Comparison of ENCODE assay signal across 3 cellular contexts in genomic region chr16:4169415-4169814, GRCh38.
TF ChIP-seq lines count a peak whose summit lies in the region.

No MANE protein-coding gene starts in this region.

TF ChIP-seq in GM23338, 12 proteins besides CTCF, POLR2A, EP300 and RAD21 (continues in another document):
- TF ChIP-seq ZNF114 (CRISPR knock-in tag; IDR thresholded peaks at IDR 0.05) = no peak
- no peak for TF ChIP-seq JUNB (IDR thresholded peaks at IDR 0.05; ENCODE audit: unreplicated experiment)
- TF ChIP-seq, protein P1, sequence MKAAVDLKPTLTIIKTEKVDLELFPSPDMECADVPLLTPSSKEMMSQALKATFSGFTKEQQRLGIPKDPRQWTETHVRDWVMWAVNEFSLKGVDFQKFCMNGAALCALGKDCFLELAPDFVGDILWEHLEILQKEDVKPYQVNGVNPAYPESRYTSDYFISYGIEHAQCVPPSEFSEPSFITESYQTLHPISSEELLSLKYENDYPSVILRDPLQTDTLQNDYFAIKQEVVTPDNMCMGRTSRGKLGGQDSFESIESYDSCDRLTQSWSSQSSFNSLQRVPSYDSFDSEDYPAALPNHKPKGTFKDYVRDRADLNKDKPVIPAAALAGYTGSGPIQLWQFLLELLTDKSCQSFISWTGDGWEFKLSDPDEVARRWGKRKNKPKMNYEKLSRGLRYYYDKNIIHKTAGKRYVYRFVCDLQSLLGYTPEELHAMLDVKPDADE (IDR thresholded peaks at IDR 0.05) = no peak
- no peak for TF ChIP-seq NANOG (IDR thresholded peaks at IDR 0.05; ENCODE audit: borderline replicate concordance)
- no peak for TF ChIP-seq STAT1 (IDR thresholded peaks at IDR 0.05; ENCODE audit: unreplicated experiment)
- TF ChIP-seq POLR2AphosphoS5 (IDR thresholded peaks at IDR 0.05; ENCODE audit: low read depth) = no peak
- no peak for TF ChIP-seq CREB1 (CRISPR knock-in tag; IDR thresholded peaks at IDR 0.05; ENCODE audit: low read depth)
- no peak for TF ChIP-seq ZNF331 (CRISPR knock-in tag; IDR thresholded peaks at IDR 0.05; ENCODE audit: low read depth)
- no peak for TF ChIP-seq EZH2 (IDR thresholded peaks at IDR 0.05; ENCODE audit: low read depth, unreplicated experiment)
- TF ChIP-seq, protein P2, sequence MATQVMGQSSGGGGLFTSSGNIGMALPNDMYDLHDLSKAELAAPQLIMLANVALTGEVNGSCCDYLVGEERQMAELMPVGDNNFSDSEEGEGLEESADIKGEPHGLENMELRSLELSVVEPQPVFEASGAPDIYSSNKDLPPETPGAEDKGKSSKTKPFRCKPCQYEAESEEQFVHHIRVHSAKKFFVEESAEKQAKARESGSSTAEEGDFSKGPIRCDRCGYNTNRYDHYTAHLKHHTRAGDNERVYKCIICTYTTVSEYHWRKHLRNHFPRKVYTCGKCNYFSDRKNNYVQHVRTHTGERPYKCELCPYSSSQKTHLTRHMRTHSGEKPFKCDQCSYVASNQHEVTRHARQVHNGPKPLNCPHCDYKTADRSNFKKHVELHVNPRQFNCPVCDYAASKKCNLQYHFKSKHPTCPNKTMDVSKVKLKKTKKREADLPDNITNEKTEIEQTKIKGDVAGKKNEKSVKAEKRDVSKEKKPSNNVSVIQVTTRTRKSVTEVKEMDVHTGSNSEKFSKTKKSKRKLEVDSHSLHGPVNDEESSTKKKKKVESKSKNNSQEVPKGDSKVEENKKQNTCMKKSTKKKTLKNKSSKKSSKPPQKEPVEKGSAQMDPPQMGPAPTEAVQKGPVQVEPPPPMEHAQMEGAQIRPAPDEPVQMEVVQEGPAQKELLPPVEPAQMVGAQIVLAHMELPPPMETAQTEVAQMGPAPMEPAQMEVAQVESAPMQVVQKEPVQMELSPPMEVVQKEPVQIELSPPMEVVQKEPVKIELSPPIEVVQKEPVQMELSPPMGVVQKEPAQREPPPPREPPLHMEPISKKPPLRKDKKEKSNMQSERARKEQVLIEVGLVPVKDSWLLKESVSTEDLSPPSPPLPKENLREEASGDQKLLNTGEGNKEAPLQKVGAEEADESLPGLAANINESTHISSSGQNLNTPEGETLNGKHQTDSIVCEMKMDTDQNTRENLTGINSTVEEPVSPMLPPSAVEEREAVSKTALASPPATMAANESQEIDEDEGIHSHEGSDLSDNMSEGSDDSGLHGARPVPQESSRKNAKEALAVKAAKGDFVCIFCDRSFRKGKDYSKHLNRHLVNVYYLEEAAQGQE (IDR thresholded peaks at IDR 0.05; ENCODE audit: unreplicated experiment) = no peak
- no peak for TF ChIP-seq EZH2phosphoT487 (IDR thresholded peaks at IDR 0.05; ENCODE audit: unreplicated experiment)

TF ChIP-seq in K562, 482 proteins besides CTCF, POLR2A, EP300 and RAD21 (continues in another document):
- TF ChIP-seq ZNF384 (IDR thresholded peaks at IDR 0.05; ENCODE audit: low read depth, low read length) (no peak), SNRNP70 (optimal IDR thresholded peaks at IDR 0.05; ENCODE audit: low read depth, low read length) (no peak), MAFK (IDR thresholded peaks at IDR 0.05; ENCODE audit: low read length) (peak; percentile 98), MYC (IDR thresholded peaks at IDR 0.05; ENCODE audit: low read depth, low read length) (no peak), MYC (CRISPR knock-in tag; IDR thresholded peaks at IDR 0.05; ENCODE audit: borderline replicate concordance, low read depth) (no peak), TRIM24 (IDR thresholded peaks at IDR 0.05) (no peak), CHD4 (IDR thresholded peaks at IDR 0.05; ENCODE audit: insufficient read depth, insufficient replicate concordance, low read depth, low read length, poor library complexity, severe bottlenecking) (no peak), HMBOX1 (IDR thresholded peaks at IDR 0.05) (no peak), RFX5 (IDR thresholded peaks at IDR 0.05; ENCODE audit: low read depth, low read length) (no peak), ZNF431 (CRISPR knock-in tag; IDR thresholded peaks at IDR 0.05) (no peak), GTF2A2 (tag; IDR thresholded peaks at IDR 0.05) (no peak), MAFF (IDR thresholded peaks at IDR 0.05; ENCODE audit: low read length) (peak; percentile 98), C11orf30 (IDR thresholded peaks at IDR 0.05; ENCODE audit: low read depth) (peak; percentile 96), AFF4 (CRISPR knock-in tag; IDR thresholded peaks at IDR 0.05) (no peak), DACH1 (IDR thresholded peaks at IDR 0.05; ENCODE audit: partially characterized antibody) (no peak), ZNF316 (IDR thresholded peaks at IDR 0.05) (peak; percentile 98), NUFIP1 (IDR thresholded peaks at IDR 0.05; ENCODE audit: partially characterized antibody) (no peak)

TF ChIP-seq in H1, 55 proteins besides CTCF, POLR2A, EP300 and RAD21:
- TF ChIP-seq HDAC6 (IDR thresholded peaks at IDR 0.05; ENCODE audit: low read depth, low read length) (no peak), MAFK (IDR thresholded peaks at IDR 0.05; ENCODE audit: low read depth, low read length) (peak; percentile 94), CEBPB (IDR thresholded peaks at IDR 0.05; ENCODE audit: low read depth, low read length) (no peak)
